Comparison of ENCODE assay signal across 19 cellular contexts in genomic region chr11:16745950-16746349, GRCh38.
"Had no signal": no experiment of that assay in that cellular context is flagged by ENCODE, and none has a peak within 500 bp of the region (broad histone marks: within the 10 kb centered on the region; RNA-seq: fewer than 3 reads in every experiment).

No MANE protein-coding gene starts in this region.

- H3K4me3 ChIP-seq: colonic mucosa, esophagus squamous epithelium, left lung, skin epidermis, transverse colon had no signal

- H3K27me3 ChIP-seq: colonic mucosa, esophagus squamous epithelium, left lung, transverse colon had no signal

- H3K36me3 ChIP-seq: colonic mucosa had no signal

- DNase-seq: activated CD4-positive, alpha-beta T cell treated with anti-CD3 and anti-CD28 coated beads for 1 hour; activated CD8-positive, alpha-beta memory T cell treated with anti-CD3 and anti-CD28 coated beads, Interleukin-2, amount 50 U/mL, for 48 hours; activated naive CD4-positive, alpha-beta T cell treated with Interleukin-2 at 50 U/mL for 16 hours; amniotic stem cell; caudate nucleus; colonic mucosa; esophagus squamous epithelium; hypothalamus; kidney; left lung; nucleus accumbens; posterior cingulate gyrus; stimulated activated CD4-positive, alpha-beta T cell treated with anti-CD3 and anti-CD28 coated beads, Interleukin-15, amount 100 ng/mL, for 24 hours; stimulated activated CD4-positive, alpha-beta T cell treated with anti-CD3 and anti-CD28 coated beads, Interleukin-4, amount 100 ng/mL, for 1 hour; stimulated activated naive CD4-positive, alpha-beta T cell treated with Interleukin-2 at 50 U/mL for 16 hours; substantia nigra; transverse colon had no signal

- H3K9me3 ChIP-seq: colonic mucosa, esophagus squamous epithelium, left lung, transverse colon had no signal

- H3K4me3 Mint-ChIP-seq: nephron had no signal

- ATAC-seq: left lung had no signal

- H3K9me3 Mint-ChIP-seq: nephron had no signal

- FAIRE-seq: kidney had no signal

- H3K27ac Mint-ChIP-seq: nephron had no signal
